Comparison of ENCODE assay signal across 8 cellular contexts in genomic region chr1:39816431-39817090, GRCh38. TPM values are rescaled to one million over a fixed set of nuclear protein-coding genes. Genes with fewer than 3 reads are reported as not detected.
DNase-seq lines count a peak whose midpoint lies in the region; ATAC-seq and TF ChIP-seq lines count a peak whose summit lies in the region.

No MANE protein-coding gene starts in this region.

- H3K4me3 ChIP-seq in NB4 (ENCODE audit: low read depth, low read length) = no peak overlapping the region

- peak; percentile 32 for ATAC-seq in HG02588 (IDR thresholded peaks at IDR 0.05; ENCODE audit: unreplicated experiment)
- ATAC-seq in left ventricle myocardium superior = peak; percentile 81

- intact Hi-C loops in left ventricle myocardium superior (cut with micrococcal nuclease) = loop anchor here (2.0 kb wide), 2 partner anchors 86 to 156 kb away; no protein-coding TSS in a partner anchor

- peak; percentile 69 for DNase-seq in SIG-M5 treated with dmso at 0.1 percent for 504 hours (lab: John Stamatoyannopoulos, UW; ENCODE audit: unreplicated experiment)
- DNase-seq in SIG-M5 (lab: John Stamatoyannopoulos, UW) = no peak
- DNase-seq in NB4 (ENCODE audit: low read depth) = peak; percentile 80
- peak; percentile 51 for DNase-seq in T follicular helper cell (ENCODE audit: low read depth)
- peak in 45 of 56 donors; percentile 2 to 75 (median 37) for DNase-seq in amygdala (lab: John Stamatoyannopoulos, UW)
- peak; percentile 77 for DNase-seq in left ventricle myocardium superior
- DNase-seq in retina = peak; percentile 86

- peak; percentile 73 for TF ChIP-seq CTCF in NB4 (IDR thresholded peaks at IDR 0.05; ENCODE audit: low read depth, low read length)

- no peak for TF ChIP-seq POLR2A in NB4 (IDR thresholded peaks at IDR 0.05; ENCODE audit: extremely low read depth, insufficient read length)

RNA-seq across cellular contexts. Expression of gene BMP8B, which starts 27.9 kb away (rescaled TPM):
- total RNA-seq in left ventricle myocardium superior = 0.40 TPM

RNA-seq across cellular contexts. Expression of gene OXCT2, which starts 45.4 kb away (rescaled TPM):
- total RNA-seq in left ventricle myocardium superior = 0.77 TPM
